12 cellular contexts compared by ENCODE assay signal in genomic region chr13:110702591-110703526, GRCh38. TPM values are rescaled to one million over a fixed set of nuclear protein-coding genes. Genes with fewer than 3 reads are reported as not detected.
DNase-seq lines count a peak whose midpoint lies in the region; ATAC-seq and TF ChIP-seq lines count a peak whose summit lies in the region.
"Had no signal": no experiment of that assay in that cellular context is flagged by ENCODE, and none has a peak within 500 bp of the region (broad histone marks: within the 10 kb centered on the region; RNA-seq: fewer than 3 reads in every experiment).

No MANE protein-coding gene starts in this region.

- H3K27ac Mint-ChIP-seq in brain = peak overlapping the region; percentile 61 to 89 (median 78)
- H3K27ac Mint-ChIP-seq in nephron progenitor cell = peak overlapping the region; percentile 66

- peaks cover 51% of the 10 kb centered on the region for H3K36me3 Mint-ChIP-seq in brain
- H3K36me3 Mint-ChIP-seq in nephron progenitor cell (ENCODE audit: low read depth) = peaks cover 41% of the 10 kb centered on the region

- H3F3A ChIP-seq in DOHH2 (ENCODE audit: control insufficient read depth, insufficient read depth) = peaks cover 4% of the 10 kb centered on the region

- WGBS in testis, 2 donors = 81 to 83% methylated on average over 15 of the region's 15 CpGs

- peaks cover 66% of the 10 kb centered on the region for H3K4me1 ChIP-seq in DOHH2 (ENCODE audit: control insufficient read depth, low read length)
- H3K4me1 ChIP-seq in testis = peaks cover 12% of the 10 kb centered on the region
- H3K4me1 ChIP-seq: colonic mucosa had no signal

- H3K27ac ChIP-seq in DOHH2 (ENCODE audit: low read depth, low read length) = no peak overlapping the region
- peak overlapping the region; percentile 40 for H3K27ac ChIP-seq in HL-60 (replicated peaks)
- H3K27ac ChIP-seq in testis = no peak overlapping the region
- H3K27ac ChIP-seq: colonic mucosa, skin epidermis had no signal

- peak overlapping the region; percentile 72; the same call in 1 of the 2 replicates for H3K4me2 ChIP-seq in DOHH2 (ENCODE audit: low read length)

- H3K4me1 Mint-ChIP-seq in brain = peaks cover 58% of the 10 kb centered on the region
- peaks cover 69% of the 10 kb centered on the region for H3K4me1 Mint-ChIP-seq in nephron progenitor cell

- DNase-seq in HL-60 (ENCODE audit: low read depth in 1 of 2, low spot score in 1 of 2) (peak in 1 of 2 experiments; percentile 84), nephron progenitor cell (peak; percentile 51), testis (no peak), omental fat pad (ENCODE audit: low spot score) (no peak)
- DNase-seq: colonic mucosa, NCI-H524 had no signal

- H3K9me3 ChIP-seq in DOHH2 (ENCODE audit: control insufficient read depth, insufficient read depth, low read length) = no peaks in the 10 kb centered on the region
- H3K9me3 ChIP-seq in testis = no peaks in the 10 kb centered on the region
- H3K9me3 ChIP-seq: colonic mucosa had no signal

- no peak for TF ChIP-seq CTCF in DOHH2 (IDR thresholded peaks at IDR 0.05; ENCODE audit: low read depth, low read length, poor library complexity, severe bottlenecking)
- no peak for TF ChIP-seq CTCF in HL-60 (IDR thresholded peaks at IDR 0.05; ENCODE audit: insufficient read depth, low read length)
- no peak for TF ChIP-seq CTCF in brain (conservative IDR thresholded peaks at IDR 0.05)
- TF ChIP-seq CTCF in nephron progenitor cell (IDR thresholded peaks at IDR 0.05) = no peak
- no peak for TF ChIP-seq CTCF in testis (IDR thresholded peaks at IDR 0.05)
- no peak for TF ChIP-seq CTCF in omental fat pad (IDR thresholded peaks at IDR 0.05)

- H3K4me3 ChIP-seq in DOHH2 (ENCODE audit: low read length) = no peak overlapping the region
- H3K4me3 ChIP-seq in HL-60 (replicated peaks; ENCODE audit: insufficient read depth, low read length) = no peak overlapping the region
- no peak overlapping the region for H3K4me3 ChIP-seq in testis
- H3K4me3 ChIP-seq: colonic mucosa, lung, skin epidermis had no signal

- intact Hi-C loops in testis (cut with DNase I; ENCODE audit: low total_unique reads) = no loop called here

- no peaks in the 10 kb centered on the region for H3K9me3 Mint-ChIP-seq in brain
- no peaks in the 10 kb centered on the region for H3K9me3 Mint-ChIP-seq in nephron progenitor cell

- TF ChIP-seq POLR2A in testis (IDR thresholded peaks at IDR 0.05) = no peak

- peaks cover 3% of the 10 kb centered on the region; the same call in 1 of the 2 replicates for H4K20me1 ChIP-seq in DOHH2 (ENCODE audit: control insufficient read depth, insufficient read depth, low read depth, low read length)

- H3K27me3 Mint-ChIP-seq in brain (peaks cover 3% of the 10 kb centered on the region), nephron progenitor cell (ENCODE audit: low read depth, poor library complexity) (no peaks in the 10 kb centered on the region)

- peaks cover 66% of the 10 kb centered on the region for H3K79me2 ChIP-seq in DOHH2 (ENCODE audit: control insufficient read depth, low read length)

- H3K4me3 Mint-ChIP-seq in brain = peak overlapping the region; percentile 50 to 71 (median 68)
- peak overlapping the region; percentile 60 for H3K4me3 Mint-ChIP-seq in nephron progenitor cell

- no peak for ATAC-seq in omental fat pad (ENCODE audit: low FRiP score)
- no peak for ATAC-seq in GM21737 (IDR thresholded peaks at IDR 0.05; ENCODE audit: unreplicated experiment)
- no peak for ATAC-seq in HG02973 (IDR thresholded peaks at IDR 0.05; ENCODE audit: unreplicated experiment)

- H3K27me3 ChIP-seq in DOHH2 (ENCODE audit: control insufficient read depth, low read length) (no peaks in the 10 kb centered on the region), HL-60 (ENCODE audit: insufficient read depth, poor library complexity, severe bottlenecking) (no peaks in the 10 kb centered on the region), testis (no peaks in the 10 kb centered on the region)
- H3K27me3 ChIP-seq: colonic mucosa had no signal

- H3K36me3 ChIP-seq in DOHH2 (ENCODE audit: control insufficient read depth, low read length) (peaks cover 69% of the 10 kb centered on the region), testis (ENCODE audit: low read depth, missing control alignments) (no peaks in the 10 kb centered on the region)
- H3K36me3 ChIP-seq: colonic mucosa had no signal

- no peaks in the 10 kb centered on the region for H3K9me2 ChIP-seq in DOHH2 (replicated peaks; ENCODE audit: control insufficient read depth, low read length)

RNA-seq across cellular contexts. Expression of gene CARS2, which starts 3.1 kb away (rescaled TPM):
- polyA plus RNA-seq in brain (ENCODE audit: insufficient read depth, low read depth, low replicate concordance) = 59.4 TPM
- 100 to 1,000 TPM; 100 to 116 TPM for total RNA-seq in testis
- 60.4 TPM for polyA plus RNA-seq in testis (ENCODE audit: insufficient read depth, low read depth, low replicate concordance)
- total RNA-seq in omental fat pad = 100 to 1,000 TPM in 1 of 4 donors, 10 to 100 TPM in 3; 40.0 to 398 (median 65.2) TPM

RNA-seq across cellular contexts. Expression of gene ING1, which starts 10.6 kb away (rescaled TPM):
- polyA plus RNA-seq in brain (ENCODE audit: insufficient read depth, low read depth, low replicate concordance) (24.8 TPM), testis (ENCODE audit: insufficient read depth, low read depth, low replicate concordance) (42.2 TPM)
- total RNA-seq in testis (10 to 100 TPM; 43.6 to 45.5 TPM), omental fat pad (10 to 100 TPM; 14.9 to 56.6 (median 20.8) TPM)
